ENCODE assay signal across 1 cellular context in the genomic region with DNA sequence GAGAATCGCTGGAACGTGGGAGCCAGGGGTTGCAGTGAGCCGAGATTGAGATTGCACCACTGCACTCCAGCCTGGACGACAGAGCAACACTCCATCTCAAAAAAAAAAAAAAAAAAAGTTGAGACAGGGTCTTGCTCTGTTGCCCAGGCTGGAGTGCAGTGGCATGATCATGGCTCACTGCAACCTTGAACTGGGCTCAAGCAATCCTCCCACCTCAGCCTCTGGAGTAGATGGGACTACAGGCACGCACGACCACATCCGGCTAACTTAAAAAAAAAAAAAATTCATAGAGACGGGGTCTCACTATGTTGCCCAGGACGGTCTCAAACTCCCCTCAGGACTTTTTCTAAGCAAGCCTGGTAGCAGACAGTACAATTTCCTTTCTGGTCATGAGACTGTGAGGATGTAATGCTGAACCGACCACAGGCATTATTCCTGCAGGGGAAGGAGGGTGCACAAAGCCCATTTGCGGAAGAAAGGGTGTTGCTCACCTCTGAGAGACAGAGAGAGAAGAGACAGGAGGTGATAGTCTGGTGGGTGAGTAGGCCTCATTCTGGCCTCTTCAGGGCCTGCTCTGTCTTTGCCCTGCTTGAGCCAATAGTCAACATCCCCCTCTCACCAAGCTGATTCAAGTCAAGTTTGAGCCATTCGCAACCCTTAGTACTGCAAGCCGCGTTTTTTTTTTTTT.
TF ChIP-seq lines count a peak whose summit lies in the region.

No MANE protein-coding gene starts in this region.

TF ChIP-seq in HepG2, 621 proteins besides CTCF, POLR2A, EP300 and RAD21 (continued from another document):
- TF ChIP-seq ZNF121 (CRISPR knock-in tag; IDR thresholded peaks at IDR 0.05): peak; percentile 82
- TF ChIP-seq, protein P1, sequence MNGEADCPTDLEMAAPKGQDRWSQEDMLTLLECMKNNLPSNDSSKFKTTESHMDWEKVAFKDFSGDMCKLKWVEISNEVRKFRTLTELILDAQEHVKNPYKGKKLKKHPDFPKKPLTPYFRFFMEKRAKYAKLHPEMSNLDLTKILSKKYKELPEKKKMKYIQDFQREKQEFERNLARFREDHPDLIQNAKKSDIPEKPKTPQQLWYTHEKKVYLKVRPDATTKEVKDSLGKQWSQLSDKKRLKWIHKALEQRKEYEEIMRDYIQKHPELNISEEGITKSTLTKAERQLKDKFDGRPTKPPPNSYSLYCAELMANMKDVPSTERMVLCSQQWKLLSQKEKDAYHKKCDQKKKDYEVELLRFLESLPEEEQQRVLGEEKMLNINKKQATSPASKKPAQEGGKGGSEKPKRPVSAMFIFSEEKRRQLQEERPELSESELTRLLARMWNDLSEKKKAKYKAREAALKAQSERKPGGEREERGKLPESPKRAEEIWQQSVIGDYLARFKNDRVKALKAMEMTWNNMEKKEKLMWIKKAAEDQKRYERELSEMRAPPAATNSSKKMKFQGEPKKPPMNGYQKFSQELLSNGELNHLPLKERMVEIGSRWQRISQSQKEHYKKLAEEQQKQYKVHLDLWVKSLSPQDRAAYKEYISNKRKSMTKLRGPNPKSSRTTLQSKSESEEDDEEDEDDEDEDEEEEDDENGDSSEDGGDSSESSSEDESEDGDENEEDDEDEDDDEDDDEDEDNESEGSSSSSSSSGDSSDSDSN (CRISPR knock-in tag; IDR thresholded peaks at IDR 0.05): 0 out of 2 replicates have a peak, but pooled peaks have one; percentile 5
- no peak for TF ChIP-seq NFKBIZ (CRISPR knock-in tag; IDR thresholded peaks at IDR 0.05)
- no peak for TF ChIP-seq NPAS2 (CRISPR knock-in tag; IDR thresholded peaks at IDR 0.05; ENCODE audit: borderline replicate concordance)
- TF ChIP-seq, protein P2, sequence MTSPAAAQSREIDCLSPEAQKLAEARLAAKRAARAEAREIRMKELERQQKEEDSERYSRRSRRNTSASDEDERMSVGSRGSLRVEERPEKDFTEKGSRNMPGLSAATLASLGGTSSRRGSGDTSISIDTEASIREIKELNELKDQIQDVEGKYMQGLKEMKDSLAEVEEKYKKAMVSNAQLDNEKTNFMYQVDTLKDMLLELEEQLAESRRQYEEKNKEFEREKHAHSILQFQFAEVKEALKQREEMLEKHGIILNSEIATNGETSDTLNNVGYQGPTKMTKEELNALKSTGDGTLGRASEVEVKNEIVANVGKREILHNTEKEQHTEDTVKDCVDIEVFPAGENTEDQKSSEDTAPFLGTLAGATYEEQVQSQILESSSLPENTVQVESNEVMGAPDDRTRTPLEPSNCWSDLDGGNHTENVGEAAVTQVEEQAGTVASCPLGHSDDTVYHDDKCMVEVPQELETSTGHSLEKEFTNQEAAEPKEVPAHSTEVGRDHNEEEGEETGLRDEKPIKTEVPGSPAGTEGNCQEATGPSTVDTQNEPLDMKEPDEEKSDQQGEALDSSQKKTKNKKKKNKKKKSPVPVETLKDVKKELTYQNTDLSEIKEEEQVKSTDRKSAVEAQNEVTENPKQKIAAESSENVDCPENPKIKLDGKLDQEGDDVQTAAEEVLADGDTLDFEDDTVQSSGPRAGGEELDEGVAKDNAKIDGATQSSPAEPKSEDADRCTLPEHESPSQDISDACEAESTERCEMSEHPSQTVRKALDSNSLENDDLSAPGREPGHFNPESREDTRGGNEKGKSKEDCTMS (CRISPR knock-in tag; conservative IDR thresholded peaks at IDR 0.05): no peak
- no peak for TF ChIP-seq TAF15 (IDR thresholded peaks at IDR 0.05; ENCODE audit: low read depth, low read length, poor library complexity, severe bottlenecking)
- TF ChIP-seq HMGA1 (CRISPR knock-in tag; conservative IDR thresholded peaks at IDR 0.05): no peak
- TF ChIP-seq, protein P3, sequence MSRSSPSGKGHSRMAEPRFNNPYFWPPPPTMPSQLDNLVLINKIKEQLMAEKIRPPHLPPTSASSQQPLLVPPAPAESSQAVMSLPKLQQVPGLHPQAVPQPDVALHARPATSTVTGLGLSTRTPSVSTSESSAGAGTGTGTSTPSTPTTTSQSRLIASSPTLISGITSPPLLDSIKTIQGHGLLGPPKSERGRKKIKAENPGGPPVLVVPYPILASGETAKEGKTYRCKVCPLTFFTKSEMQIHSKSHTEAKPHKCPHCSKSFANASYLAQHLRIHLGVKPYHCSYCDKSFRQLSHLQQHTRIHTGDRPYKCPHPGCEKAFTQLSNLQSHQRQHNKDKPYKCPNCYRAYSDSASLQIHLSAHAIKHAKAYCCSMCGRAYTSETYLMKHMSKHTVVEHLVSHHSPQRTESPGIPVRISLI (CRISPR knock-in tag; IDR thresholded peaks at IDR 0.05; ENCODE audit: borderline replicate concordance): 0 out of 2 replicates have a peak, but pooled peaks have one; percentile 34
- no peak for TF ChIP-seq ZNF777 (CRISPR knock-in tag; IDR thresholded peaks at IDR 0.05)
- TF ChIP-seq ONECUT2 (CRISPR knock-in tag; IDR thresholded peaks at IDR 0.05): no peak
- no peak for TF ChIP-seq MBD4 (IDR thresholded peaks at IDR 0.05; ENCODE audit: borderline replicate concordance, low read length)
- TF ChIP-seq U2AF1 (optimal IDR thresholded peaks at IDR 0.05; ENCODE audit: low read depth, low read length): no peak
